Comparison of ENCODE assay signal across 8 cellular contexts in genomic region chr16:2206420-2206779, GRCh38. TPM values are rescaled to one million over a fixed set of nuclear protein-coding genes. Genes with fewer than 3 reads are reported as not detected.
DNase-seq lines count a peak whose midpoint lies in the region; ATAC-seq, FAIRE-seq and TF ChIP-seq lines count a peak whose summit lies in the region.

No MANE protein-coding gene starts in this region.

- H3K27ac ChIP-seq in C4-2B (peak overlapping the region; percentile 92), Karpas-422 (ENCODE audit: low read length) (peak overlapping the region; percentile 67), neural cell (ENCODE audit: low read length) (peak overlapping the region; percentile 91)

- no peak for TF ChIP-seq CTCF in C4-2B (conservative IDR thresholded peaks at IDR 0.05)
- no peak for TF ChIP-seq CTCF in neural cell (IDR thresholded peaks at IDR 0.05; ENCODE audit: poor library complexity, severe bottlenecking)

- no peaks in the 10 kb centered on the region for H3K9me3 Mint-ChIP-seq in dendritic cell treated with granulocyte-macrophage colony-stimulating factor and Interleukin-4, amounts not matched to agents 40 ng/mL and 50 ng/mL, for 4 days

- FAIRE-seq in RCC 7860 (lab: Jason Lieb, UNC): no peak

- H3K9me2 ChIP-seq in Karpas-422 (replicated peaks; ENCODE audit: insufficient read depth, low read length) (no peaks in the 10 kb centered on the region), neural cell (ENCODE audit: insufficient read depth, low read length) (no peaks in the 10 kb centered on the region)

- no peak for TF ChIP-seq RAD21 in neural cell (conservative IDR thresholded peaks at IDR 0.05)

- H3K9ac ChIP-seq in Karpas-422 (ENCODE audit: low read length) (peak overlapping the region; percentile 98), neural cell (ENCODE audit: low read length) (peak overlapping the region; percentile 96)

- H3K27ac Mint-ChIP-seq in dendritic cell treated with granulocyte-macrophage colony-stimulating factor and Interleukin-4, amounts not matched to agents 40 ng/mL and 50 ng/mL, for 4 days: peak overlapping the region; percentile 86

- H3K36me3 ChIP-seq in Karpas-422 (ENCODE audit: insufficient read depth, low read length): 0 out of 2 replicates have a peak, but pooled peaks cover 5% of the 10 kb centered on the region
- peaks cover 6% of the 10 kb centered on the region for H3K36me3 ChIP-seq in neural cell (ENCODE audit: insufficient read depth, low read length)

- no peak for TF ChIP-seq EP300 in neural cell (conservative IDR thresholded peaks at IDR 0.05; ENCODE audit: poor library complexity, severe bottlenecking)

- H3K27me3 Mint-ChIP-seq in dendritic cell treated with granulocyte-macrophage colony-stimulating factor and Interleukin-4, amounts not matched to agents 40 ng/mL and 50 ng/mL, for 4 days: peaks cover 15% of the 10 kb centered on the region

- DNase-seq in Karpas-422 (no peak), RPMI8226 (no peak), anterior cingulate cortex (lab: John Stamatoyannopoulos, UW) (no peak), RCC 7860 (ENCODE audit: low spot score) (no peak)

- no peak for ATAC-seq in HG03175 (IDR thresholded peaks at IDR 0.05; ENCODE audit: unreplicated experiment)

- peaks cover 29% of the 10 kb centered on the region for H3K4me1 ChIP-seq in Karpas-422 (ENCODE audit: low read length)

- H3K4me1 Mint-ChIP-seq in dendritic cell treated with granulocyte-macrophage colony-stimulating factor and Interleukin-4, amounts not matched to agents 40 ng/mL and 50 ng/mL, for 4 days (ENCODE audit: low read depth): peaks cover 50% of the 10 kb centered on the region

- H3K4me2 ChIP-seq in Karpas-422 (ENCODE audit: low read depth, low read length, poor library complexity, severe bottlenecking) (peak overlapping the region; percentile 96), neural cell (ENCODE audit: low read length) (peak overlapping the region; percentile 90)

- no peaks in the 10 kb centered on the region for H3K27me3 ChIP-seq in Karpas-422 (ENCODE audit: low read length)
- no peaks in the 10 kb centered on the region for H3K27me3 ChIP-seq in neural cell (ENCODE audit: insufficient read depth, low read depth, low read length)

- no peaks in the 10 kb centered on the region for H3F3A ChIP-seq in neural cell (ENCODE audit: insufficient read depth, low read length, poor library complexity, severe bottlenecking)

- peak overlapping the region; percentile 85 for H3K4me3 Mint-ChIP-seq in dendritic cell treated with granulocyte-macrophage colony-stimulating factor and Interleukin-4, amounts not matched to agents 40 ng/mL and 50 ng/mL, for 4 days

- intact Hi-C loops in dendritic cell treated with granulocyte-macrophage colony-stimulating factor and Interleukin-4, amounts not matched to agents 40 ng/mL and 50 ng/mL, for 4 days (cut with micrococcal nuclease): no loop called here

- peaks cover 25% of the 10 kb centered on the region for H3K79me2 ChIP-seq in Karpas-422 (ENCODE audit: low read length)
- peaks cover 3% of the 10 kb centered on the region for H3K79me2 ChIP-seq in neural cell (replicated peaks; ENCODE audit: insufficient read depth, low read length)

- H3K36me3 Mint-ChIP-seq in dendritic cell treated with granulocyte-macrophage colony-stimulating factor and Interleukin-4, amounts not matched to agents 40 ng/mL and 50 ng/mL, for 4 days (ENCODE audit: low read depth): peaks cover 54% of the 10 kb centered on the region

- H2AFZ ChIP-seq in Karpas-422 (ENCODE audit: low read length) (no peak overlapping the region), neural cell (ENCODE audit: low read depth, low read length) (no peak overlapping the region)

- no peaks in the 10 kb centered on the region for H4K20me1 ChIP-seq in Karpas-422 (ENCODE audit: insufficient read depth, low read depth, low read length)
- no peaks in the 10 kb centered on the region for H4K20me1 ChIP-seq in neural cell (ENCODE audit: insufficient read depth)

- H3K4me3 ChIP-seq in Karpas-422 (ENCODE audit: low read length) (peak overlapping the region; percentile 95), neural cell (ENCODE audit: low read length) (peak overlapping the region; percentile 84)

- H3K9me3 ChIP-seq in Karpas-422 (ENCODE audit: low read length) (no peaks in the 10 kb centered on the region), neural cell (ENCODE audit: low read length) (no peaks in the 10 kb centered on the region)

TF ChIP-seq in neural cell, 6 proteins besides CTCF, POLR2A, EP300 and RAD21:
- TF ChIP-seq, protein P1, sequence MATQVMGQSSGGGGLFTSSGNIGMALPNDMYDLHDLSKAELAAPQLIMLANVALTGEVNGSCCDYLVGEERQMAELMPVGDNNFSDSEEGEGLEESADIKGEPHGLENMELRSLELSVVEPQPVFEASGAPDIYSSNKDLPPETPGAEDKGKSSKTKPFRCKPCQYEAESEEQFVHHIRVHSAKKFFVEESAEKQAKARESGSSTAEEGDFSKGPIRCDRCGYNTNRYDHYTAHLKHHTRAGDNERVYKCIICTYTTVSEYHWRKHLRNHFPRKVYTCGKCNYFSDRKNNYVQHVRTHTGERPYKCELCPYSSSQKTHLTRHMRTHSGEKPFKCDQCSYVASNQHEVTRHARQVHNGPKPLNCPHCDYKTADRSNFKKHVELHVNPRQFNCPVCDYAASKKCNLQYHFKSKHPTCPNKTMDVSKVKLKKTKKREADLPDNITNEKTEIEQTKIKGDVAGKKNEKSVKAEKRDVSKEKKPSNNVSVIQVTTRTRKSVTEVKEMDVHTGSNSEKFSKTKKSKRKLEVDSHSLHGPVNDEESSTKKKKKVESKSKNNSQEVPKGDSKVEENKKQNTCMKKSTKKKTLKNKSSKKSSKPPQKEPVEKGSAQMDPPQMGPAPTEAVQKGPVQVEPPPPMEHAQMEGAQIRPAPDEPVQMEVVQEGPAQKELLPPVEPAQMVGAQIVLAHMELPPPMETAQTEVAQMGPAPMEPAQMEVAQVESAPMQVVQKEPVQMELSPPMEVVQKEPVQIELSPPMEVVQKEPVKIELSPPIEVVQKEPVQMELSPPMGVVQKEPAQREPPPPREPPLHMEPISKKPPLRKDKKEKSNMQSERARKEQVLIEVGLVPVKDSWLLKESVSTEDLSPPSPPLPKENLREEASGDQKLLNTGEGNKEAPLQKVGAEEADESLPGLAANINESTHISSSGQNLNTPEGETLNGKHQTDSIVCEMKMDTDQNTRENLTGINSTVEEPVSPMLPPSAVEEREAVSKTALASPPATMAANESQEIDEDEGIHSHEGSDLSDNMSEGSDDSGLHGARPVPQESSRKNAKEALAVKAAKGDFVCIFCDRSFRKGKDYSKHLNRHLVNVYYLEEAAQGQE (IDR thresholded peaks at IDR 0.05; ENCODE audit: borderline replicate concordance): no peak
- no peak for TF ChIP-seq SMC3 (conservative IDR thresholded peaks at IDR 0.05; ENCODE audit: poor library complexity)

RNA-seq across cellular contexts. Expression of gene MLST8, which starts 1.1 kb away (rescaled TPM):
- 46.3 and 67.0 TPM in 2 replicates for total RNA-seq in Karpas-422 (2014; rRNA removed; shearing (Covaris generic); ENCODE audit: low replicate concordance)
- polyA plus RNA-seq in neural cell: 13.5 and 34.2 TPM in 2 replicates
- 12.4 and 17.6 TPM in 2 replicates for polyA minus RNA-seq in neural cell

RNA-seq across cellular contexts. Expression of gene BRICD5, which starts 4.3 kb away (rescaled TPM):
- 3.7 and 7.9 TPM in 2 replicates for total RNA-seq in Karpas-422 (2014; rRNA removed; shearing (Covaris generic); ENCODE audit: low replicate concordance)
- 39.2 and 43.6 TPM in 2 replicates for polyA plus RNA-seq in neural cell
- polyA minus RNA-seq in neural cell: 4.7 and 6.6 TPM in 2 replicates

RNA-seq across cellular contexts. Expression of gene PGP, which starts 8.2 kb away (rescaled TPM):
- 26.5 and 42.1 TPM in 2 replicates for total RNA-seq in Karpas-422 (2014; rRNA removed; shearing (Covaris generic); ENCODE audit: low replicate concordance)
- 42.2 and 44.1 TPM in 2 replicates for polyA plus RNA-seq in neural cell
- polyA minus RNA-seq in neural cell: 18.5 and 20.5 TPM in 2 replicates

RNA-seq across cellular contexts. Expression of gene CASKIN1, which starts 10.0 kb away (rescaled TPM):
- 0.14 TPM in 1 of 2 replicates, not detected in the other for total RNA-seq in Karpas-422 (2014; rRNA removed; shearing (Covaris generic); ENCODE audit: low replicate concordance)
- polyA plus RNA-seq in neural cell: 10.3 and 12.3 TPM in 2 replicates
- polyA minus RNA-seq in neural cell: 16.8 and 31.2 TPM in 2 replicates

RNA-seq across cellular contexts. Expression of gene E4F1, which starts 17.0 kb away (rescaled TPM):
- 14.8 and 36.9 TPM in 2 replicates for total RNA-seq in Karpas-422 (2014; rRNA removed; shearing (Covaris generic); ENCODE audit: low replicate concordance)
- 64.9 and 81.6 TPM in 2 replicates for polyA plus RNA-seq in neural cell
- 40.6 and 46.5 TPM in 2 replicates for polyA minus RNA-seq in neural cell
